ENCODE assay signal across 12 cellular contexts in the genomic region with DNA sequence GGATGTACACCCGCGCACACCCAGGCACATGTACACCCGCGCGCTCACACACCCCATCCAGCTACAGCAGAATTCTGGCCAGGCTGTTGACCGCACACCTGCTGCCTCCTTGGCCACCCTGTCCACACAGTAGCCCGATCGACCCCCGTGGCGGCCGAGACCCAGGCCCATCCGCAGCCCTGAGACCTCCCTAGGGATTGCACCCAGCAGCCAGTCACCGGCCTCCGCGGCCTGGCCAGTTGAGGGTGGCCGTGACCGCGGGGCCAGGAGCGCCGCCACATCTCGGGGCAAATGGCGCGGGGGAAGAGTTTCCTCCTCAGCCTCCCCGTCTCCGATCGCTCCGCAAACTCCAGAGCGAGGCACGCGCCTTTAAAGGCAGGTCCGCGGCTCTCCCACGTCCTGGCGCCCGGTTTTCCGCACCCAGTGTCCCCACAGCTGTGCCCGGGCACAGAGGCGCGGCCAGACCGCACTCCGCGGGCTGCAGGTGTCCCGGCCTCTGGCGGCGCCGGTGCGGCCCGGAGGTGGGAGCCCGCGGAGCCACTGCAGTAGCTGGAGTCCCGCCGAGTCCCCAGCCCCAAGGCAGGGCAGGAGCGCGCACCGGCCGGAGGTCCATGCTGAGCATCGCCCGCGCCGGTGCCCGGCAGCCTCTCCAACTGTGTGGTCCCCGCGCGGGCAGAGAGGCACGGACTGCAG. TPM values are rescaled to one million over a fixed set of nuclear protein-coding genes. Genes with fewer than 3 reads are reported as not detected.
A peak's percentile ranks its signal among the peaks of the same experiment; 100 is the strongest.
DNase-seq lines count a peak whose midpoint lies in the region; ATAC-seq and TF ChIP-seq lines count a peak whose summit lies in the region.
"Had no signal": no experiment of that assay in that cellular context is flagged by ENCODE, and none has a peak within 500 bp of the region (broad histone marks: within the 10 kb centered on the region; RNA-seq: fewer than 3 reads in every experiment).

No MANE protein-coding gene starts in this region.

- peak overlapping the region; percentile 79 for H3K9ac ChIP-seq in iPS-15b (ENCODE audit: low read depth, low read length)

- peaks cover 6% of the 10 kb centered on the region for H3K27me3 Mint-ChIP-seq in WTC11 (ENCODE audit: low read depth)
- peaks cover 21% of the 10 kb centered on the region for H3K27me3 Mint-ChIP-seq in activated CD8-positive, alpha-beta T cell treated with anti-CD3 and anti-CD28 coated beads for 36 hours

- intact Hi-C loops in activated CD8-positive, alpha-beta T cell treated with anti-CD3 and anti-CD28 coated beads for 36 hours (cut with micrococcal nuclease): loop anchor here (2.0 kb wide), 1 partner anchor 279 kb away; no protein-coding TSS in a partner anchor
- intact Hi-C loops in posterior vena cava (cut with DNase I): loop anchor here (5.0 to 10.0 kb wide), 2 partner anchors 275 to 278 kb away; no protein-coding TSS in a partner anchor

- DNase-seq in GM13976 (ENCODE audit: low spot score) (peak; percentile 26), WTC11 (ENCODE audit: low spot score) (no peak), retina (peak; percentile 80), posterior vena cava (ENCODE audit: low spot score) (no peak)
- DNase-seq in activated CD8-positive, alpha-beta T cell treated with anti-CD3 and anti-CD28 coated beads for 36 hours: no peak
- DNase-seq in activated T-cell treated with anti-CD3 and anti-CD28 coated beads, Interleukin-2, amount 50 U/mL, for 48 hours: no peak
- DNase-seq: NCI-H2107 had no signal

- peaks cover 30% of the 10 kb centered on the region for H3K36me3 Mint-ChIP-seq in WTC11
- no peaks in the 10 kb centered on the region for H3K36me3 Mint-ChIP-seq in activated CD8-positive, alpha-beta T cell treated with anti-CD3 and anti-CD28 coated beads for 36 hours (ENCODE audit: low read depth)

- CTCF ChIA-PET in WTC11 (lab: Charles Lee): interaction anchor here (0.6 to 2.6 kb wide), 12 partner anchors 33 to 1636 kb away, joined by 3 to 23 read pairs (median 4); no protein-coding TSS in a partner anchor
- CTCF ChIA-PET in activated CD8-positive, alpha-beta T cell treated with anti-CD3 and anti-CD28 coated beads for 36 hours (lab: Charles Lee): interaction anchor here (2.2 kb wide), 1 partner anchor 279 kb away, joined by 14 read pairs; no protein-coding TSS in a partner anchor

- H3K27me3 ChIP-seq in iPS-15b (ENCODE audit: control insufficient read depth, insufficient read depth, low read length): peaks cover 5% of the 10 kb centered on the region

- no peaks in the 10 kb centered on the region for H3K9me3 ChIP-seq in iPS-15b (ENCODE audit: control insufficient read depth, insufficient read depth, low read length)

- peaks cover 51% of the 10 kb centered on the region for H3K4me1 Mint-ChIP-seq in WTC11
- peaks cover 5% of the 10 kb centered on the region for H3K4me1 Mint-ChIP-seq in activated CD8-positive, alpha-beta T cell treated with anti-CD3 and anti-CD28 coated beads for 36 hours (ENCODE audit: low read depth)

- ATAC-seq in WTC11: peak; percentile 61
- ATAC-seq in activated CD8-positive, alpha-beta T cell treated with anti-CD3 and anti-CD28 coated beads for 36 hours: no peak
- no peak for ATAC-seq in GM21360 (IDR thresholded peaks at IDR 0.05; ENCODE audit: unreplicated experiment)
- ATAC-seq: HCT116 had no signal

- peaks cover 9% of the 10 kb centered on the region for H3K4me1 ChIP-seq in iPS-15b (ENCODE audit: control insufficient read depth, insufficient read depth, low read length)

- H3K27ac Mint-ChIP-seq in WTC11: no peak overlapping the region
- no peak overlapping the region for H3K27ac Mint-ChIP-seq in activated CD8-positive, alpha-beta T cell treated with anti-CD3 and anti-CD28 coated beads for 36 hours

- in situ Hi-C loops in GM13976 (cut with MboI; ENCODE audit: low sequenced_read_pairs, unreplicated experiment): loop anchor here (10.0 kb wide), 1 partner anchor 275 kb away; no protein-coding TSS in a partner anchor

- TF ChIP-seq CTCF in GM13976 (IDR thresholded peaks at IDR 0.05; ENCODE audit: borderline replicate concordance, control extremely low read depth, extremely low read depth, insufficient read depth, missing control alignments) (no peak), WTC11 (IDR thresholded peaks at IDR 0.05) (no peak)
- no peak for TF ChIP-seq CTCF in activated CD8-positive, alpha-beta T cell treated with anti-CD3 and anti-CD28 coated beads for 36 hours (IDR thresholded peaks at IDR 0.05)

- H3K4me3 ChIP-seq in iPS-15b (ENCODE audit: low read depth, low read length): peak overlapping the region; percentile 75
- H3K4me3 ChIP-seq: SK-N-MC had no signal

- H3K4me3 Mint-ChIP-seq in WTC11: peak overlapping the region; percentile 77
- no peak overlapping the region for H3K4me3 Mint-ChIP-seq in activated CD8-positive, alpha-beta T cell treated with anti-CD3 and anti-CD28 coated beads for 36 hours

- POLR2A ChIA-PET in WTC11 (lab: Charles Lee): interaction anchor here (0.6 to 1.0 kb wide), 2 partner anchors 210 to 282 kb away, joined by 3 to 4 read pairs; no protein-coding TSS in a partner anchor
- POLR2A ChIA-PET in activated CD8-positive, alpha-beta T cell treated with anti-CD3 and anti-CD28 coated beads for 36 hours (lab: Charles Lee): no interaction called here

- H3K36me3 ChIP-seq in iPS-15b (ENCODE audit: control insufficient read depth, insufficient read depth, low read length): no peaks in the 10 kb centered on the region

- peaks cover 12% of the 10 kb centered on the region; the same call in 1 of the 2 replicates for H3K9me3 Mint-ChIP-seq in WTC11
- no peaks in the 10 kb centered on the region for H3K9me3 Mint-ChIP-seq in activated CD8-positive, alpha-beta T cell treated with anti-CD3 and anti-CD28 coated beads for 36 hours

TF ChIP-seq in WTC11, 78 proteins besides CTCF, POLR2A, EP300 and RAD21 (continues in another document):
- TF ChIP-seq, protein P1, sequence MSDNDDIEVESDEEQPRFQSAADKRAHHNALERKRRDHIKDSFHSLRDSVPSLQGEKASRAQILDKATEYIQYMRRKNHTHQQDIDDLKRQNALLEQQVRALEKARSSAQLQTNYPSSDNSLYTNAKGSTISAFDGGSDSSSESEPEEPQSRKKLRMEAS (CRISPR knock-in tag; IDR thresholded peaks at IDR 0.05): peak; percentile 35; the same call in 1 of the 2 replicates
- TF ChIP-seq GTF2I (CRISPR knock-in tag; conservative IDR thresholded peaks at IDR 0.05): no peak
- peak; percentile 53; the same call in 1 of the 2 replicates for TF ChIP-seq ESRRA (CRISPR knock-in tag; IDR thresholded peaks at IDR 0.05; ENCODE audit: borderline replicate concordance)
- 0 out of 2 replicates have a peak, but pooled peaks have one; percentile 4 for TF ChIP-seq ZNF423 (CRISPR knock-in tag; IDR thresholded peaks at IDR 0.05)
- TF ChIP-seq, protein P2, sequence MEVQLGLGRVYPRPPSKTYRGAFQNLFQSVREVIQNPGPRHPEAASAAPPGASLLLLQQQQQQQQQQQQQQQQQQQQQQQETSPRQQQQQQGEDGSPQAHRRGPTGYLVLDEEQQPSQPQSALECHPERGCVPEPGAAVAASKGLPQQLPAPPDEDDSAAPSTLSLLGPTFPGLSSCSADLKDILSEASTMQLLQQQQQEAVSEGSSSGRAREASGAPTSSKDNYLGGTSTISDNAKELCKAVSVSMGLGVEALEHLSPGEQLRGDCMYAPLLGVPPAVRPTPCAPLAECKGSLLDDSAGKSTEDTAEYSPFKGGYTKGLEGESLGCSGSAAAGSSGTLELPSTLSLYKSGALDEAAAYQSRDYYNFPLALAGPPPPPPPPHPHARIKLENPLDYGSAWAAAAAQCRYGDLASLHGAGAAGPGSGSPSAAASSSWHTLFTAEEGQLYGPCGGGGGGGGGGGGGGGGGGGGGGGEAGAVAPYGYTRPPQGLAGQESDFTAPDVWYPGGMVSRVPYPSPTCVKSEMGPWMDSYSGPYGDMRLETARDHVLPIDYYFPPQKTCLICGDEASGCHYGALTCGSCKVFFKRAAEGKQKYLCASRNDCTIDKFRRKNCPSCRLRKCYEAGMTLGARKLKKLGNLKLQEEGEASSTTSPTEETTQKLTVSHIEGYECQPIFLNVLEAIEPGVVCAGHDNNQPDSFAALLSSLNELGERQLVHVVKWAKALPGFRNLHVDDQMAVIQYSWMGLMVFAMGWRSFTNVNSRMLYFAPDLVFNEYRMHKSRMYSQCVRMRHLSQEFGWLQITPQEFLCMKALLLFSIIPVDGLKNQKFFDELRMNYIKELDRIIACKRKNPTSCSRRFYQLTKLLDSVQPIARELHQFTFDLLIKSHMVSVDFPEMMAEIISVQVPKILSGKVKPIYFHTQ (CRISPR knock-in tag; IDR thresholded peaks at IDR 0.05): no peak
- TF ChIP-seq, protein P3, sequence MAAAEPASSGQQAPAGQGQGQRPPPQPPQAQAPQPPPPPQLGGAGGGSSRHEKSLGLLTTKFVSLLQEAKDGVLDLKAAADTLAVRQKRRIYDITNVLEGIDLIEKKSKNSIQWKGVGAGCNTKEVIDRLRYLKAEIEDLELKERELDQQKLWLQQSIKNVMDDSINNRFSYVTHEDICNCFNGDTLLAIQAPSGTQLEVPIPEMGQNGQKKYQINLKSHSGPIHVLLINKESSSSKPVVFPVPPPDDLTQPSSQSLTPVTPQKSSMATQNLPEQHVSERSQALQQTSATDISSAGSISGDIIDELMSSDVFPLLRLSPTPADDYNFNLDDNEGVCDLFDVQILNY (CRISPR knock-in tag; IDR thresholded peaks at IDR 0.05): peak; percentile 19; the same call in 1 of the 2 replicates
- 0 out of 2 replicates have a peak, but pooled peaks have one; percentile 45 for TF ChIP-seq ZBTB21 (CRISPR knock-in tag; IDR thresholded peaks at IDR 0.05; ENCODE audit: borderline replicate concordance)
- no peak for TF ChIP-seq CDX4 (CRISPR knock-in tag; IDR thresholded peaks at IDR 0.05; ENCODE audit: borderline replicate concordance)
- peak; percentile 19; the same call in 1 of the 2 replicates for TF ChIP-seq FOXP1 (CRISPR knock-in tag; IDR thresholded peaks at IDR 0.05; ENCODE audit: borderline replicate concordance)
- peak; percentile 46 for TF ChIP-seq ETV6 (CRISPR knock-in tag; IDR thresholded peaks at IDR 0.05)

RNA-seq across cellular contexts. Expression of gene ADAMTS16, which starts 0.6 kb away (rescaled TPM):
- total RNA-seq in WTC11 (2021): 30.1 to 34.6 TPM (median 30.7 TPM) in 3 replicates
- total RNA-seq in activated CD8-positive, alpha-beta T cell treated with anti-CD3 and anti-CD28 coated beads for 36 hours: not detected
- under 1 TPM; 0.05 to 0.74 TPM for total RNA-seq in posterior vena cava
- total RNA-seq: HT-29 had no signal

Comparison
In these comparisons a context has a peak if more than half of its experiments do, and no peak if none do; other contexts are left out.
1. DNase-seq: peak in GM13976 (single experiment) and retina (single experiment); none in WTC11 (single experiment), activated CD8-positive, alpha-beta T cell treated with anti-CD3 and anti-CD28 coated beads for 36 hours (single experiment), posterior vena cava (single experiment) and activated T-cell treated with anti-CD3 and anti-CD28 coated beads, Interleukin-2, amount 50 U/mL, for 48 hours (0 of 2).
2. RNA of gene ADAMTS16, which starts 0.6 kb away (total RNA-seq): 30.1 to 34.6 TPM in WTC11; 0.05 to 0.74 TPM in posterior vena cava and not detected in activated CD8-positive, alpha-beta T cell treated with anti-CD3 and anti-CD28 coated beads for 36 hours; every median in the first group is over 10 times any median in the second.